In genomic region chr12:10553148-10553547, GRCh38 we compare ENCODE assay signal across 18 cellular contexts.
"Had no signal": no experiment of that assay in that cellular context is flagged by ENCODE, and none has a peak within 500 bp of the region (broad histone marks: within the 10 kb centered on the region; RNA-seq: fewer than 3 reads in every experiment).

No MANE protein-coding gene starts in this region.

- DNase-seq: activated CD4-positive, alpha-beta memory T cell treated with anti-CD3 and anti-CD28 coated beads for 36 hours; activated CD4-positive, alpha-beta T cell treated with anti-CD3 and anti-CD28 coated beads for 4 hours; activated naive CD4-positive, alpha-beta T cell treated with Interleukin-2 at 50 U/mL for 16 hours; effector CD4-positive, alpha-beta T cell; left cardiac atrium; mesenchymal stem cell; mucosa of descending colon; naive B cell; SK-N-SH; spleen; stimulated activated CD4-positive, alpha-beta T cell treated with anti-CD3 and anti-CD28 coated beads, Interleukin-4, amount 100 ng/mL, for 4 hours; stimulated activated naive B cell treated with anti-CD40 and anti-IgM and Interleukin-4, amounts not matched to agents 10 μg/mL and 1 μg/mL and 100 μg/mL, for 72 hours; substantia nigra; transverse colon; uterus had no signal

- H3K27ac Mint-ChIP-seq: activated CD4-positive, alpha-beta memory T cell treated with anti-CD3 and anti-CD28 coated beads for 36 hours; activated T-helper 2 cell treated with anti-CD3 and anti-CD28 coated beads, Interferon-gamma antibody, Interleukin-2, Interleukin-4, amounts not matched to agents 10 μg/mL and 5 μg/mL and 100 μg/mL, durations not matched to agents 14 hours and 24 hours and 36 hours; naive B cell; stimulated activated naive B cell treated with anti-CD40 and anti-IgM and Interleukin-4, amounts not matched to agents 10 μg/mL and 1 μg/mL and 100 μg/mL, for 72 hours; WTC11 had no signal

- H3K4me1 Mint-ChIP-seq: naive B cell had no signal

- H3K36me3 Mint-ChIP-seq: naive B cell had no signal

- ATAC-seq: esophagus mucosa; left cardiac atrium; mucosa of descending colon; stimulated activated naive B cell treated with anti-CD40 and anti-IgM and Interleukin-4, amounts not matched to agents 10 μg/mL and 1 μg/mL and 100 μg/mL, for 72 hours; WTC11 had no signal

- H3K9me3 Mint-ChIP-seq: activated CD4-positive, alpha-beta memory T cell treated with anti-CD3 and anti-CD28 coated beads for 36 hours; activated T-helper 2 cell treated with anti-CD3 and anti-CD28 coated beads, Interferon-gamma antibody, Interleukin-2, Interleukin-4, amounts not matched to agents 10 μg/mL and 5 μg/mL and 100 μg/mL, durations not matched to agents 14 hours and 24 hours and 36 hours had no signal

- H3K27me3 Mint-ChIP-seq: activated CD4-positive, alpha-beta memory T cell treated with anti-CD3 and anti-CD28 coated beads for 36 hours had no signal

- H3K4me3 Mint-ChIP-seq: activated CD4-positive, alpha-beta memory T cell treated with anti-CD3 and anti-CD28 coated beads for 36 hours; naive B cell; stimulated activated naive B cell treated with anti-CD40 and anti-IgM and Interleukin-4, amounts not matched to agents 10 μg/mL and 1 μg/mL and 100 μg/mL, for 72 hours; WTC11 had no signal
